ENCODE assay signal across 26 cellular contexts in the genomic region with DNA sequence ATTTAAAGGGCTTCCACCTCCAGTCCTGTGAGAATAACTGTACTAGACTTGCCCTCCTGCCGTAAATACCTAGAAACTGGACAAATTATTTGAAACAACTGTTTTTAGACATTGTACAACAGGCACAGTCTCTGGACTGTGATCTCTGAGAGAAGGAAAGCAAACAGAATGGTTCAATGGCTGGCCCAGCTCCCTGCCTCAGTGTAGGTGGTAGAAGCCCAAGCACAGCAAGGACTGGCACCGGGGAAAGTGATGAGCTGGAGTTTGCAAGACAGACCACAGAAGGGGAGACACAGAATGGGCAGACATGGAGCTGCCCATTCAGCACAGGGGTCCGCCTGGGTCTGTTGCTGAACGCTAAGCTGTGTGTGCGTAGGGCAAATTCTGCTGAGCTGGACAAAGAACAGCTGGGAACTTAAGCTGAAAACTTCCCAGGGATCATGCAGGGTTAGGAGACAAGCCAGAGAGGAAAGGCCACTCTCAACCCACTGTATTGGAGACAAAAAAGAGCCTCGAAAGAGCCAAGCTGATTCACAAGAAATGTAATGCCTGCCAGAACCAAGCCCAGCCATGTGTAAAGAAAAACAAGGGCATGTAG.
"Had no signal": no experiment of that assay in that cellular context is flagged by ENCODE, and none has a peak within 500 bp of the region (broad histone marks: within the 10 kb centered on the region; RNA-seq: fewer than 3 reads in every experiment).

No MANE protein-coding gene starts in this region.

- H3K4me3 ChIP-seq: ascending aorta, heart right ventricle, lower lobe of right lung, mucosa of descending colon, pancreas, spleen, testis, transverse colon, uterus had no signal

- H3K9me3 Mint-ChIP-seq: activated CD8-positive, alpha-beta T cell treated with anti-CD3 and anti-CD28 coated beads for 36 hours; activated naive CD4-positive, alpha-beta T cell treated with anti-CD3 and anti-CD28 coated beads for 36 hours; activated naive CD8-positive, alpha-beta T cell treated with anti-CD3 and anti-CD28 coated beads for 36 hours; activated T-cell treated with anti-CD3 and anti-CD28 coated beads, Interleukin-2, amount 50 U/mL, for 72 hours had no signal

- H3K36me3 Mint-ChIP-seq: activated CD8-positive, alpha-beta memory T cell treated with anti-CD3 and anti-CD28 coated beads, Interleukin-2, amount 10 ng/mL, durations not matched to agents 7 days and 5 days; activated naive CD8-positive, alpha-beta T cell treated with anti-CD3 and anti-CD28 coated beads for 36 hours; WTC11 had no signal

- FAIRE-seq: endothelial cell of umbilical vein, pancreas had no signal

- H3K4me3 Mint-ChIP-seq: activated CD8-positive, alpha-beta memory T cell treated with anti-CD3 and anti-CD28 coated beads, Interleukin-2, amount 10 ng/mL, durations not matched to agents 7 days and 5 days; activated CD8-positive, alpha-beta T cell treated with anti-CD3 and anti-CD28 coated beads for 36 hours; activated naive CD4-positive, alpha-beta T cell treated with anti-CD3 and anti-CD28 coated beads for 36 hours; activated naive CD8-positive, alpha-beta T cell treated with anti-CD3 and anti-CD28 coated beads for 36 hours; activated T-cell treated with anti-CD3 and anti-CD28 coated beads, Interleukin-2, amount 50 U/mL, for 72 hours; nephron; WTC11 had no signal

- ATAC-seq: activated CD8-positive, alpha-beta memory T cell treated with anti-CD3 and anti-CD28 coated beads, Interleukin-2, amount 10 ng/mL, durations not matched to agents 7 days and 5 days; activated CD8-positive, alpha-beta T cell treated with anti-CD3 and anti-CD28 coated beads for 36 hours; activated T-cell treated with anti-CD3 and anti-CD28 coated beads, Interleukin-2, amount 50 U/mL, for 72 hours; esophagus mucosa; foreskin keratinocyte; heart right ventricle; lower lobe of right lung; mucosa of descending colon; pancreas; right cardiac atrium; stimulated activated naive CD8-positive, alpha-beta T cell treated with anti-CD3 and anti-CD28 coated beads, Interleukin-15, Interleukin-2, amounts not matched to agents 100 U/mL and 50 U/mL, for 24 hours; WTC11 had no signal

- H3K27ac ChIP-seq: ascending aorta, foreskin keratinocyte, heart right ventricle, lower lobe of right lung, pancreas, spleen, testis, transverse colon, uterus had no signal

- H3K4me1 Mint-ChIP-seq: activated CD8-positive, alpha-beta memory T cell treated with anti-CD3 and anti-CD28 coated beads, Interleukin-2, amount 10 ng/mL, durations not matched to agents 7 days and 5 days; activated naive CD8-positive, alpha-beta T cell treated with anti-CD3 and anti-CD28 coated beads for 36 hours had no signal

- H3K9me3 ChIP-seq: ascending aorta, heart right ventricle, lower lobe of right lung, mucosa of descending colon, pancreas, spleen, testis, transverse colon, uterus had no signal

- H3K36me3 ChIP-seq: ascending aorta, heart right ventricle, lower lobe of right lung, pancreas, spleen, transverse colon, uterus had no signal

- H3K27ac Mint-ChIP-seq: activated CD8-positive, alpha-beta memory T cell treated with anti-CD3 and anti-CD28 coated beads, Interleukin-2, amount 10 ng/mL, durations not matched to agents 7 days and 5 days; activated CD8-positive, alpha-beta T cell treated with anti-CD3 and anti-CD28 coated beads for 36 hours; activated naive CD4-positive, alpha-beta T cell treated with anti-CD3 and anti-CD28 coated beads for 36 hours; activated naive CD8-positive, alpha-beta T cell treated with anti-CD3 and anti-CD28 coated beads for 36 hours; activated T-cell treated with anti-CD3 and anti-CD28 coated beads, Interleukin-2, amount 50 U/mL, for 72 hours; nephron; WTC11 had no signal

- DNase-seq: activated CD4-positive, alpha-beta T cell treated with anti-CD3 and anti-CD28 coated beads, Interleukin-2, amount 50 U/mL, for 1 hour; activated CD8-positive, alpha-beta memory T cell treated with anti-CD3 and anti-CD28 coated beads, Interleukin-2, amount 10 ng/mL, durations not matched to agents 7 days and 5 days; activated CD8-positive, alpha-beta T cell treated with anti-CD3 and anti-CD28 coated beads for 36 hours; activated naive CD4-positive, alpha-beta T cell treated with anti-CD3 and anti-CD28 coated beads for 36 hours; activated naive CD8-positive, alpha-beta T cell treated with anti-CD3 and anti-CD28 coated beads for 36 hours; activated T-cell treated with anti-CD3 and anti-CD28 coated beads for 4 hours; activated T-cell treated with anti-CD3 and anti-CD28 coated beads, Interleukin-2, amount 50 U/mL, for 72 hours; caudate nucleus; foreskin keratinocyte; heart right ventricle; lower lobe of right lung; mucosa of descending colon; pancreas; right cardiac atrium; spleen; stimulated activated CD4-positive, alpha-beta T cell treated with anti-CD3 and anti-CD28 coated beads, Interleukin-2, amount 100 ng/mL, for 48 hours; stimulated activated naive CD8-positive, alpha-beta T cell treated with anti-CD3 and anti-CD28 coated beads, Interleukin-15, Interleukin-2, amounts not matched to agents 100 U/mL and 50 U/mL, for 24 hours; T-helper 2 cell; testis; transverse colon; uterus had no signal

- H3K27me3 ChIP-seq: ascending aorta, heart right ventricle, pancreas, testis, uterus had no signal

- H3K27me3 Mint-ChIP-seq: activated CD8-positive, alpha-beta T cell treated with anti-CD3 and anti-CD28 coated beads for 36 hours; activated naive CD8-positive, alpha-beta T cell treated with anti-CD3 and anti-CD28 coated beads for 36 hours had no signal

- H3K4me1 ChIP-seq: ascending aorta, foreskin keratinocyte, heart right ventricle, lower lobe of right lung, pancreas, spleen, testis, transverse colon, uterus had no signal
